In genomic region chr21:34889537-34890257, GRCh38 we compare ENCODE assay signal across 1 cellular context.
TF ChIP-seq lines count a peak whose summit lies in the region.

No MANE protein-coding gene starts in this region.

TF ChIP-seq in GM12878, 131 proteins besides CTCF, POLR2A, EP300 and RAD21 (continued from another document):
- peak; percentile 11 for TF ChIP-seq BCL3 (IDR thresholded peaks at IDR 0.05; ENCODE audit: borderline replicate concordance, insufficient read depth, low read depth, low read length, poor library complexity, severe bottlenecking)
- no peak for TF ChIP-seq ETV6 (conservative IDR thresholded peaks at IDR 0.05 in 1 of 2, IDR thresholded peaks at IDR 0.05 in 1 of 2; ENCODE audit: borderline replicate concordance in 1 of 2, low read depth in 1 of 2)
- no peak for TF ChIP-seq ASH2L (IDR thresholded peaks at IDR 0.05; ENCODE audit: borderline replicate concordance, low read depth)
- 0 out of 2 replicates have a peak, but pooled peaks have one; percentile 5 for TF ChIP-seq MEF2A (IDR thresholded peaks at IDR 0.05; ENCODE audit: insufficient read depth, low read depth, low read length)
- TF ChIP-seq CREM (IDR thresholded peaks at IDR 0.05; ENCODE audit: low read depth) = no peak; the same call in 1 of the 2 replicates
- no peak for TF ChIP-seq E2F4 (IDR thresholded peaks at IDR 0.05; ENCODE audit: low read depth, low read length)
- TF ChIP-seq SMC3 (IDR thresholded peaks at IDR 0.05; ENCODE audit: borderline replicate concordance, low read length) = peak; percentile 70
- TF ChIP-seq ATF7 (IDR thresholded peaks at IDR 0.05; ENCODE audit: low read depth) = no peak
- TF ChIP-seq NR2F1 (conservative IDR thresholded peaks at IDR 0.05) = no peak
- TF ChIP-seq ZNF384 (IDR thresholded peaks at IDR 0.05; ENCODE audit: borderline replicate concordance, low read depth, low read length) = no peak
- TF ChIP-seq USF2 (IDR thresholded peaks at IDR 0.05; ENCODE audit: borderline replicate concordance, low read depth, low read length) = no peak
- no peak for TF ChIP-seq TBL1XR1 (IDR thresholded peaks at IDR 0.05; ENCODE audit: low read depth, low read length)
- peak; percentile 61; the same call in 1 of the 2 replicates for TF ChIP-seq LARP7 (IDR thresholded peaks at IDR 0.05)
- 0 out of 4 replicates have a peak, but pooled peaks of 1 of the 2 experiments have one; percentile 21 for TF ChIP-seq BHLHE40 (IDR thresholded peaks at IDR 0.05; ENCODE audit: borderline replicate concordance in 1 of 2, low read depth in 2 of 2, low read length in 1 of 2)
- TF ChIP-seq SRF (IDR thresholded peaks at IDR 0.05; ENCODE audit: low read depth in 2 of 2, low read length in 2 of 2) = 0 out of 4 replicates have a peak, but pooled peaks of 1 of the 2 experiments have one; percentile 37
- 0 out of 2 replicates have a peak, but pooled peaks have one; percentile 2 for TF ChIP-seq CBX5 (IDR thresholded peaks at IDR 0.05; ENCODE audit: low read depth)
- TF ChIP-seq ZSCAN29 (IDR thresholded peaks at IDR 0.05) = no peak
- TF ChIP-seq PAX5 (IDR thresholded peaks at IDR 0.05; ENCODE audit: borderline replicate concordance, low read depth, low read length) = no peak
- TF ChIP-seq TAF1 (IDR thresholded peaks at IDR 0.05; ENCODE audit: borderline replicate concordance, low read depth, low read length) = no peak
- no peak for TF ChIP-seq BMI1 (IDR thresholded peaks at IDR 0.05; ENCODE audit: borderline replicate concordance)
- TF ChIP-seq ATF2 (IDR thresholded peaks at IDR 0.05; ENCODE audit: low read length) = no peak
- TF ChIP-seq SPI1 (IDR thresholded peaks at IDR 0.05; ENCODE audit: borderline replicate concordance, insufficient read depth, low read depth, low read length) = no peak
- TF ChIP-seq ZNF24 (IDR thresholded peaks at IDR 0.05) = 0 out of 2 replicates have a peak, but pooled peaks have one; percentile 51
- no peak for TF ChIP-seq BCL11A (IDR thresholded peaks at IDR 0.05; ENCODE audit: low read depth, low read length)
- TF ChIP-seq MTA2 (IDR thresholded peaks at IDR 0.05; ENCODE audit: low read depth) = no peak
- TF ChIP-seq ZNF687 (IDR thresholded peaks at IDR 0.05) = 0 out of 2 replicates have a peak, but pooled peaks have one; percentile 33
- no peak for TF ChIP-seq ATF3 (IDR thresholded peaks at IDR 0.05; ENCODE audit: borderline replicate concordance, extremely low read depth, low read depth, low read length)
- peak; percentile 86; the same call in 1 of the 2 replicates for TF ChIP-seq NFXL1 (IDR thresholded peaks at IDR 0.05; ENCODE audit: borderline replicate concordance)
- TF ChIP-seq EGR1 (IDR thresholded peaks at IDR 0.05; ENCODE audit: borderline replicate concordance in 1 of 2, low read depth in 2 of 2, low read length in 2 of 2) = peak in 1 of 2 experiments; percentile 28; a peak in 1 of 3 replicates
- TF ChIP-seq YY1 (IDR thresholded peaks at IDR 0.05; ENCODE audit: low read depth, low read length) = peak; percentile 65; the same call in 1 of the 2 replicates
- no peak for TF ChIP-seq NFYA (IDR thresholded peaks at IDR 0.05; ENCODE audit: borderline replicate concordance, low read depth, low read length)
- no peak for TF ChIP-seq TARDBP (IDR thresholded peaks at IDR 0.05; ENCODE audit: borderline replicate concordance)
- no peak for TF ChIP-seq ZZZ3 (IDR thresholded peaks at IDR 0.05; ENCODE audit: control insufficient read depth, insufficient read length, low read depth)
- TF ChIP-seq DPF2 (IDR thresholded peaks at IDR 0.05) = peak; percentile 45; the same call in 1 of the 2 replicates
- TF ChIP-seq POLR2AphosphoS5 (IDR thresholded peaks at IDR 0.05; ENCODE audit: low read length) = no peak
- peak; percentile 84; the same call in 1 of the 2 replicates for TF ChIP-seq SMARCA5 (IDR thresholded peaks at IDR 0.05)
- TF ChIP-seq PKNOX1 (IDR thresholded peaks at IDR 0.05) = peak; percentile 47; the same call in 1 of the 2 replicates
- no peak for TF ChIP-seq BRCA1 (IDR thresholded peaks at IDR 0.05; ENCODE audit: low read depth, low read length)
- TF ChIP-seq MXI1 (IDR thresholded peaks at IDR 0.05; ENCODE audit: low read depth, low read length) = no peak
- TF ChIP-seq WRNIP1 (IDR thresholded peaks at IDR 0.05; ENCODE audit: borderline replicate concordance, low read depth, low read length) = no peak
- TF ChIP-seq KDM1A (IDR thresholded peaks at IDR 0.05; ENCODE audit: borderline replicate concordance) = no peak
- no peak for TF ChIP-seq TCF7 (IDR thresholded peaks at IDR 0.05; ENCODE audit: borderline replicate concordance)
- no peak for TF ChIP-seq ELK1 (IDR thresholded peaks at IDR 0.05; ENCODE audit: low read depth, low read length)
- TF ChIP-seq PBX3 (IDR thresholded peaks at IDR 0.05; ENCODE audit: insufficient replicate concordance, low read depth, low read length) = no peak
- TF ChIP-seq IKZF1 (conservative IDR thresholded peaks at IDR 0.05) = peak; percentile 79
- 0 out of 2 replicates have a peak, but pooled peaks have one; percentile 14 for TF ChIP-seq IRF4 (IDR thresholded peaks at IDR 0.05; ENCODE audit: low read depth, low read length)
- 0 out of 2 replicates have a peak, but pooled peaks have one; percentile 27 for TF ChIP-seq ZNF217 (IDR thresholded peaks at IDR 0.05)
- no peak for TF ChIP-seq CEBPB (IDR thresholded peaks at IDR 0.05; ENCODE audit: borderline replicate concordance in 1 of 2, low read depth in 2 of 2, low read length in 2 of 2)
- 0 out of 2 replicates have a peak, but pooled peaks have one; percentile 43 for TF ChIP-seq ZNF207 (IDR thresholded peaks at IDR 0.05; ENCODE audit: borderline replicate concordance)
- no peak for TF ChIP-seq CHD1 (IDR thresholded peaks at IDR 0.05; ENCODE audit: low read depth, low read length)
- no peak for TF ChIP-seq JUND (IDR thresholded peaks at IDR 0.05; ENCODE audit: low read depth, low read length)
- no peak for TF ChIP-seq HDAC2 (IDR thresholded peaks at IDR 0.05)
- peak; percentile 82 for TF ChIP-seq GATAD2B (conservative IDR thresholded peaks at IDR 0.05; ENCODE audit: low read depth)
